Comparison of ENCODE assay signal across 13 cellular contexts in genomic region chr19:49440439-49441209, GRCh38. TPM values are rescaled to one million over a fixed set of nuclear protein-coding genes. Genes with fewer than 3 reads are reported as not detected.
DNase-seq lines count a peak whose midpoint lies in the region; ATAC-seq, FAIRE-seq and TF ChIP-seq lines count a peak whose summit lies in the region.
"Had no signal": no experiment of that assay in that cellular context is flagged by ENCODE, and none has a peak within 500 bp of the region (broad histone marks: within the 10 kb centered on the region; RNA-seq: fewer than 3 reads in every experiment).

No MANE protein-coding gene starts in this region.

- no peaks in the 10 kb centered on the region for H4K20me1 ChIP-seq in keratinocyte (ENCODE audit: control insufficient read depth, extremely low read depth, insufficient read depth, low read length)

- H3K27me3 ChIP-seq in ascending aorta (peaks cover 21% of the 10 kb centered on the region), keratinocyte (ENCODE audit: control insufficient read depth, extremely low read depth, insufficient read depth, low read length) (peaks cover 68% of the 10 kb centered on the region), testis (no peaks in the 10 kb centered on the region)

- 18 to 19% methylated on average over 19 of the region's 19 CpGs for WGBS in testis, 2 donors

- H3K9me3 Mint-ChIP-seq in activated naive CD4-positive, alpha-beta T cell treated with anti-CD3 and anti-CD28 coated beads, Interleukin-2, amount 50 U/mL, for 24 hours, result no peaks in the 10 kb centered on the region

- H3K9me3 ChIP-seq in ascending aorta (no peaks in the 10 kb centered on the region), keratinocyte (ENCODE audit: control insufficient read depth, low read depth, low read length) (no peaks in the 10 kb centered on the region), testis (no peaks in the 10 kb centered on the region)

- H3K4me3 ChIP-seq in ascending aorta (peak overlapping the region; percentile 42 to 75), keratinocyte (ENCODE audit: control insufficient read depth in 2 of 3, extremely low read depth in 1 of 3, insufficient read depth in 2 of 3, low read depth in 1 of 3, low read length in 3 of 3) (peak overlapping the region in 1 of 3 experiments; percentile 10), testis (peak overlapping the region; percentile 23 to 41)
- H3K4me3 ChIP-seq: GM12878 had no signal

- TF ChIP-seq CTCF in ascending aorta (IDR thresholded peaks at IDR 0.05) (no peak), keratinocyte (optimal IDR thresholded peaks at IDR 0.05 in 1 of 3, IDR thresholded peaks at IDR 0.05 in 1 of 3, conservative IDR thresholded peaks at IDR 0.05 in 1 of 3; ENCODE audit: extremely low read depth in 1 of 3, insufficient read depth in 2 of 3, low read length in 3 of 3) (no peak), testis (IDR thresholded peaks at IDR 0.05) (no peak)

- no peak for DNase-seq in activated naive CD4-positive, alpha-beta T cell (lab: John Stamatoyannopoulos, UW)
- DNase-seq in ascending aorta (ENCODE audit: low spot score in 2 of 2) (no peak), keratinocyte (ENCODE audit: low read depth, low spot score) (no peak), testis (no peak), 8988T (no peak)

- dilution Hi-C loops in keratinocyte (cut with MboI; ENCODE audit: extremely low pct_ligation_motif_present, low sequenced_read_pairs), result no loop called here

- peak overlapping the region; percentile 37 for H3K4me2 ChIP-seq in keratinocyte (ENCODE audit: control insufficient read depth, extremely low read depth, insufficient read depth, low read depth, low read length)

- no peaks in the 10 kb centered on the region for H3K79me2 ChIP-seq in keratinocyte (ENCODE audit: control insufficient read depth, insufficient read depth, low read length)

- peak overlapping the region; percentile 83 for H3K4me3 Mint-ChIP-seq in activated naive CD4-positive, alpha-beta T cell treated with anti-CD3 and anti-CD28 coated beads, Interleukin-2, amount 50 U/mL, for 24 hours

- H3K27ac Mint-ChIP-seq in activated naive CD4-positive, alpha-beta T cell treated with anti-CD3 and anti-CD28 coated beads, Interleukin-2, amount 50 U/mL, for 24 hours, result no peak overlapping the region

- peaks cover 54% of the 10 kb centered on the region for H3K27me3 Mint-ChIP-seq in activated naive CD4-positive, alpha-beta T cell treated with anti-CD3 and anti-CD28 coated beads, Interleukin-2, amount 50 U/mL, for 24 hours

- intact Hi-C loops in ascending aorta (cut with DNase I), result no loop called here
- intact Hi-C loops in testis (cut with DNase I; ENCODE audit: low total_unique reads), result loop anchor here (10.0 kb wide), 1 partner anchor 46 kb away; no protein-coding TSS in a partner anchor

- H3K36me3 ChIP-seq in ascending aorta, result no peaks in the 10 kb centered on the region
- H3K36me3 ChIP-seq in keratinocyte (ENCODE audit: control insufficient read depth in 2 of 2, extremely low read depth in 1 of 2, insufficient read depth in 2 of 2, low read length in 2 of 2), result no peaks in the 10 kb centered on the region
- H3K36me3 ChIP-seq in testis (ENCODE audit: low read depth, missing control alignments), result no peaks in the 10 kb centered on the region

- H3K36me3 Mint-ChIP-seq in activated naive CD4-positive, alpha-beta T cell treated with anti-CD3 and anti-CD28 coated beads, Interleukin-2, amount 50 U/mL, for 24 hours, result no peaks in the 10 kb centered on the region

- H3K9ac ChIP-seq in keratinocyte (ENCODE audit: control insufficient read depth, extremely low read depth, insufficient read depth, low read length), result no peak overlapping the region
- H3K9ac ChIP-seq: KMS-11 had no signal

- TF ChIP-seq POLR2A in testis (IDR thresholded peaks at IDR 0.05), result no peak

- no peak for FAIRE-seq in keratinocyte (lab: Jason Lieb, UNC)
- FAIRE-seq: GM12878 had no signal

- peaks cover 38% of the 10 kb centered on the region for H3K4me1 Mint-ChIP-seq in activated naive CD4-positive, alpha-beta T cell treated with anti-CD3 and anti-CD28 coated beads, Interleukin-2, amount 50 U/mL, for 24 hours

- H3K4me1 ChIP-seq in ascending aorta (no peaks in the 10 kb centered on the region), keratinocyte (ENCODE audit: control insufficient read depth, extremely low read depth, insufficient read depth, low read length) (peaks cover 7% of the 10 kb centered on the region), testis (peaks cover 11% of the 10 kb centered on the region)

- ATAC-seq in HG03521 (IDR thresholded peaks at IDR 0.05; ENCODE audit: unreplicated experiment), result no peak
- no peak for ATAC-seq in GM21381 (IDR thresholded peaks at IDR 0.05; ENCODE audit: unreplicated experiment)
- ATAC-seq: esophagus mucosa had no signal

- no peak overlapping the region for H3K27ac ChIP-seq in ascending aorta
- H3K27ac ChIP-seq in keratinocyte (ENCODE audit: control insufficient read depth, insufficient read depth, low read length), result no peak overlapping the region
- H3K27ac ChIP-seq in testis, result no peak overlapping the region
- H3K27ac ChIP-seq: KMS-11 had no signal

- no peaks in the 10 kb centered on the region for H3K9me1 ChIP-seq in keratinocyte (ENCODE audit: control insufficient read depth, extremely low read depth, insufficient read depth, low read length)

- no peak overlapping the region for H2AFZ ChIP-seq in keratinocyte (ENCODE audit: control insufficient read depth, low read length)

RNA-seq across cellular contexts. Expression of gene SLC17A7, which starts 0.7 kb away (rescaled TPM):
- total RNA-seq in ascending aorta (15.4 TPM), testis (1 to 10 TPM; 2.2 to 2.7 TPM)
- polyA plus RNA-seq in keratinocyte (0.04 to 0.12 TPM (median 0.04 TPM) in 3 replicates), testis (ENCODE audit: insufficient read depth, low read depth, low replicate concordance) (3.2 TPM)
- 0.09 TPM for polyA plus RNA-seq in keratinocyte (2011; ENCODE audit: low read depth)
- polyA plus RNA-seq in keratinocyte (2011; cell fraction: cytosol; rRNA removed), result 0.09 and 0.10 TPM in 2 replicates
- 0.20 and 0.29 TPM in 2 replicates for polyA plus RNA-seq in keratinocyte (2011; cell fraction: nucleus; rRNA removed)
- polyA plus RNA-seq in keratinocyte (2012; ENCODE audit: low replicate concordance), result 0.09 and 0.17 TPM in 2 replicates
- 0.07 TPM in 1 of 3 replicates, not detected in the others for polyA minus RNA-seq in keratinocyte
- polyA minus RNA-seq in keratinocyte (2011; cell fraction: cytosol; rRNA and poly(A)+ RNA removed), result not detected
- polyA minus RNA-seq in keratinocyte (2011; cell fraction: nucleus; rRNA and poly(A)+ RNA removed), result not detected in 2 replicates
- total RNA-seq: esophagus mucosa, mononuclear cell had no signal

RNA-seq across cellular contexts. Expression of gene PIH1D1, which starts 11.0 kb away (rescaled TPM):
- total RNA-seq in ascending aorta (177 TPM), testis (10 to 100 TPM; 45.9 to 49.6 TPM)
- polyA plus RNA-seq in keratinocyte (29.0 to 40.7 TPM (median 37.8 TPM) in 3 replicates), testis (ENCODE audit: insufficient read depth, low read depth, low replicate concordance) (55.3 TPM)
- polyA plus RNA-seq in keratinocyte (2011; ENCODE audit: low read depth), result 28.1 TPM
- polyA plus RNA-seq in keratinocyte (2011; cell fraction: cytosol; rRNA removed), result 21.0 and 30.4 TPM in 2 replicates
- polyA plus RNA-seq in keratinocyte (2011; cell fraction: nucleus; rRNA removed), result 52.1 and 56.4 TPM in 2 replicates
- 37.2 and 37.3 TPM in 2 replicates for polyA plus RNA-seq in keratinocyte (2012; ENCODE audit: low replicate concordance)
- polyA minus RNA-seq in keratinocyte, result 23.7 to 31.4 TPM (median 26.2 TPM) in 3 replicates
- polyA minus RNA-seq in keratinocyte (2011; cell fraction: cytosol; rRNA and poly(A)+ RNA removed), result 20.5 TPM
- 8.1 and 17.3 TPM in 2 replicates for polyA minus RNA-seq in keratinocyte (2011; cell fraction: nucleus; rRNA and poly(A)+ RNA removed)

RNA-seq across cellular contexts. Expression of gene ALDH16A1, which starts 12.4 kb away (rescaled TPM):
- total RNA-seq in ascending aorta (27.9 TPM), testis (10 to 100 TPM; 22.4 to 24.7 TPM)
- polyA plus RNA-seq in keratinocyte (7.1 to 12.2 TPM (median 9.8 TPM) in 3 replicates), testis (ENCODE audit: insufficient read depth, low read depth, low replicate concordance) (8.5 TPM)
- 4.1 TPM for polyA plus RNA-seq in keratinocyte (2011; ENCODE audit: low read depth)
- 3.8 and 12.0 TPM in 2 replicates for polyA plus RNA-seq in keratinocyte (2011; cell fraction: cytosol; rRNA removed)
- polyA plus RNA-seq in keratinocyte (2011; cell fraction: nucleus; rRNA removed), result 16.6 and 27.7 TPM in 2 replicates
- 11.2 and 20.9 TPM in 2 replicates for polyA plus RNA-seq in keratinocyte (2012; ENCODE audit: low replicate concordance)
- 8.6 to 12.1 TPM (median 8.6 TPM) in 3 replicates for polyA minus RNA-seq in keratinocyte
- polyA minus RNA-seq in keratinocyte (2011; cell fraction: cytosol; rRNA and poly(A)+ RNA removed), result 55.1 TPM
- polyA minus RNA-seq in keratinocyte (2011; cell fraction: nucleus; rRNA and poly(A)+ RNA removed), result 17.8 and 19.5 TPM in 2 replicates

RNA-seq across cellular contexts. Expression of gene GFY, which starts 15.4 kb away (rescaled TPM):
- total RNA-seq in ascending aorta (not detected), testis (under 1 TPM; 0.24 to 0.62 TPM)
- polyA plus RNA-seq in keratinocyte (not detected in 3 replicates), testis (ENCODE audit: insufficient read depth, low read depth, low replicate concordance) (0.80 TPM)
- not detected for polyA plus RNA-seq in keratinocyte (2011; ENCODE audit: low read depth)
- not detected in 2 replicates for polyA plus RNA-seq in keratinocyte (2011; cell fraction: cytosol; rRNA removed)
- not detected in 2 replicates for polyA plus RNA-seq in keratinocyte (2011; cell fraction: nucleus; rRNA removed)
- not detected in 2 replicates for polyA plus RNA-seq in keratinocyte (2012; ENCODE audit: low replicate concordance)
- not detected in 3 replicates for polyA minus RNA-seq in keratinocyte
- polyA minus RNA-seq in keratinocyte (2011; cell fraction: cytosol; rRNA and poly(A)+ RNA removed), result not detected
- polyA minus RNA-seq in keratinocyte (2011; cell fraction: nucleus; rRNA and poly(A)+ RNA removed), result not detected in 2 replicates
- total RNA-seq: esophagus mucosa, GM12878, mononuclear cell had no signal
- polyA plus RNA-seq: BJ had no signal

RNA-seq across cellular contexts. Expression of gene PTH2, which starts 17.4 kb away (rescaled TPM):
- total RNA-seq in ascending aorta, result not detected
- polyA plus RNA-seq in keratinocyte, result not detected in 3 replicates
- not detected for polyA plus RNA-seq in keratinocyte (2011; ENCODE audit: low read depth)
- not detected in 2 replicates for polyA plus RNA-seq in keratinocyte (2011; cell fraction: cytosol; rRNA removed)
- not detected in 2 replicates for polyA plus RNA-seq in keratinocyte (2011; cell fraction: nucleus; rRNA removed)
- not detected in 2 replicates for polyA plus RNA-seq in keratinocyte (2012; ENCODE audit: low replicate concordance)
- polyA minus RNA-seq in keratinocyte, result not detected in 3 replicates
- polyA minus RNA-seq in keratinocyte (2011; cell fraction: cytosol; rRNA and poly(A)+ RNA removed), result not detected
- polyA minus RNA-seq in keratinocyte (2011; cell fraction: nucleus; rRNA and poly(A)+ RNA removed), result not detected in 2 replicates
- total RNA-seq in testis, result not detected
- polyA plus RNA-seq in testis (ENCODE audit: insufficient read depth, low read depth, low replicate concordance), result not detected
- total RNA-seq: esophagus mucosa, GM12878, mononuclear cell had no signal
- polyA plus RNA-seq: BJ, GM12878 had no signal
